8 cellular contexts compared by ENCODE assay signal in the genomic region with DNA sequence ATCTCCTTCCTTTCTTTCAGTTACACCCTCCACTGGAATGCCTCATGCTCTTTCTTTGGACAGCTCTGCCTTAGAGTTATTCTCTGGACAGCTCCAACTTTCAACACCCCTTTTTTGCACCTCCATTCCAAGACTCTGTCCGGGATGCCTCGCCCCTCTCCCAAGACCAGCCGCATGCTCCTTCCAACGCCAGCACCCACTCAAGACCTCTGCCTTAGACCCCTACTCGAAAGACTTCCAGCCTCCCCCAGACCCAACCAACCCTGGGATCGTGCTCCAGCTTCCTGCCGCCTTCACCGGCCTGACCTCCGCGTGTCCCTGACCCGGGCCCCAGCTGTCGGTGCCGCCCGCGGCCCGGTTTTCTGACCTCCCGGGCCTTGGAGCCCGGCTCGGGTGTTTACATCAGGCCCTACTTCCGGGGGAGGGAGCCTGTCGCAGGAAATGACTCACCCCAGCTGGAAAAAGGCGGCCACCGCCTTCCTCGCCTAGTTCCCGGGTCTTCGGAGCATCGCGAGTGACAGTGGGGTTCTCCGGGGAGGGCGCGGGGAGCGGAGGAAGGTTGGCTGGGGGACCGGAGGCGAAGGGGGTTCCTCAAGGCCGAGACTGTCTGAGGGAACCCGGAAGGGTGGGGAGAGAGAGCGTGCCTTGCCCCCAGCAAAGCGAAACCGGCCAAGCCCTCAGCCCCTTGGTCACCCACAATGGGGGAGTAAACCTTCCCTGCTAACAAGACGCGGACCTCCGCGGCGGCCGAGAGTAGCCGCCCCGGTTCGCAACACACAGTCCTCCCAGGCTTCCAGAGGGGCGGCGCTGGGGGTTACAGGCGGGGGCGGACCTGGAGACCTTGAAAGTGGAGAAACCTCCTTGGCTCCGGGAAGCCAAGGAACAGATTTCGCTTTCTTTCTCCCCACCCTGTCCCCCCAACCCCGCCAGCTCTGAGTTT.
DNase-seq lines count a peak whose midpoint lies in the region; ATAC-seq and TF ChIP-seq lines count a peak whose summit lies in the region.

WDR45 (minus strand) TSS at position 399 of the 940 bp plus-strand sequence. CDS start 1,792 bp downstream, outside the sequence.

- peak within 1 kb of the TSS; percentile 88 for H3K27ac ChIP-seq in caudate nucleus (ENCODE audit: low read depth, low read length)

- peak; percentile 84 for ATAC-seq in HG02642 (IDR thresholded peaks at IDR 0.05; ENCODE audit: poor library complexity, unreplicated experiment)
- ATAC-seq in GM21737 (IDR thresholded peaks at IDR 0.05; ENCODE audit: unreplicated experiment), result no peak

- no peak for TF ChIP-seq CTCF in GM06990 (IDR thresholded peaks at IDR 0.05; ENCODE audit: insufficient read depth, low read length, poor library complexity, severe bottlenecking)

- DNase-seq in GM06990 (ENCODE audit: extremely low read depth, insufficient read length) (peak; percentile 76), NCI-H2107 treated with DMSO at 0.1 percent for 48 hours (lab: John Stamatoyannopoulos, UW; ENCODE audit: unreplicated experiment) (peak; percentile 22), caudate nucleus (lab: John Stamatoyannopoulos, UW) (peak in 58 of 61 donors; percentile 4 to 72 (median 48)), inferior parietal cortex (ENCODE audit: extremely low spot score) (peak; percentile 66)
- peak; percentile 28 to 54 (median 36) for DNase-seq in activated CD4-positive, CD25-positive, alpha-beta regulatory T cell (lab: John Stamatoyannopoulos, UW)
- peak; percentile 39 to 46 for DNase-seq in stimulated activated CD4-positive, alpha-beta T cell treated with anti-CD3 and anti-CD28 coated beads, Interleukin-12 subunit alpha, Interleukin-12 subunit beta, amount 100 ng/mL, for 24 hours (ENCODE audit: low read depth in 2 of 2)

- no peaks in the 10 kb centered on the region for H3K27me3 ChIP-seq in GM06990 (replicated peaks; ENCODE audit: control insufficient read depth, insufficient read depth, low read length)

- H3K4me3 ChIP-seq in GM06990 (replicated peaks; ENCODE audit: low read depth, low read length), result peak within 1 kb of the TSS; percentile 75

- H3K36me3 ChIP-seq in GM06990 (ENCODE audit: control insufficient read depth, insufficient read depth, low read length), result peaks cover 2% of the 10 kb centered on the region; the same call in 1 of the 2 replicates

Comparison
In these comparisons a context has a peak if more than half of its experiments do, and no peak if none do; other contexts are left out.
1. DNase-seq: peak in every context shown above with its lines; median percentile 76 in GM06990; 66 in inferior parietal cortex; 48 in caudate nucleus; 42 in stimulated activated CD4-positive, alpha-beta T cell treated with anti-CD3 and anti-CD28 coated beads, Interleukin-12 subunit alpha, Interleukin-12 subunit beta, amount 100 ng/mL, for 24 hours; 36 in activated CD4-positive, CD25-positive, alpha-beta regulatory T cell; 22 in NCI-H2107 treated with DMSO at 0.1 percent for 48 hours.